Comparison of ENCODE assay signal across 8 cellular contexts in genomic region chr1:15741183-15741850, GRCh38. TPM values are rescaled to one million over a fixed set of nuclear protein-coding genes. Genes with fewer than 3 reads are reported as not detected.
DNase-seq lines count a peak whose midpoint lies in the region; ATAC-seq and TF ChIP-seq lines count a peak whose summit lies in the region.

No MANE protein-coding gene starts in this region.

- intact Hi-C loops in colonic mucosa (cut with DNase I) (no loop called here), lower lobe of right lung (cut with DNase I) (no loop called here)

- peak; percentile 82 for TF ChIP-seq CTCF in colonic mucosa (IDR thresholded peaks at IDR 0.05)
- peak; percentile 86 for TF ChIP-seq CTCF in lower lobe of right lung (IDR thresholded peaks at IDR 0.05)

- H3K4me3 ChIP-seq in colonic mucosa (no peak overlapping the region), lower lobe of right lung (no peak overlapping the region)

- ATAC-seq in HG02642 (IDR thresholded peaks at IDR 0.05; ENCODE audit: poor library complexity, unreplicated experiment): peak; percentile 58
- ATAC-seq in lower lobe of right lung: peak; percentile 89 to 90
- ATAC-seq in HG03025 (IDR thresholded peaks at IDR 0.05; ENCODE audit: low FRiP score, unreplicated experiment): no peak

- H3K27me3 ChIP-seq in colonic mucosa: no peaks in the 10 kb centered on the region
- no peaks in the 10 kb centered on the region for H3K27me3 ChIP-seq in lower lobe of right lung (ENCODE audit: low read depth)

- H3K27ac ChIP-seq in colonic mucosa: peak overlapping the region; percentile 50
- H3K27ac ChIP-seq in lower lobe of right lung: no peak overlapping the region

- no peaks in the 10 kb centered on the region for H3K4me1 ChIP-seq in colonic mucosa
- peaks cover 6% of the 10 kb centered on the region for H3K4me1 ChIP-seq in lower lobe of right lung

- no peaks in the 10 kb centered on the region for H3K9me3 ChIP-seq in colonic mucosa
- no peaks in the 10 kb centered on the region for H3K9me3 ChIP-seq in lower lobe of right lung

- H3K36me3 ChIP-seq in colonic mucosa (no peaks in the 10 kb centered on the region), lower lobe of right lung (no peaks in the 10 kb centered on the region)

- peak overlapping the region; percentile 48 to 85 for H3K9ac ChIP-seq in colonic mucosa (ENCODE audit: low read depth in 2 of 2, low read length in 2 of 2)

- peak; percentile 71 for DNase-seq in DMS 273 treated with DMSO at 0.1 percent for 48 hours (lab: John Stamatoyannopoulos, UW)
- peak; percentile 83 for DNase-seq in NCI-H345 treated with DMSO at 0.1 percent for 48 hours (lab: John Stamatoyannopoulos, UW; ENCODE audit: unreplicated experiment)
- peak; percentile 82 for DNase-seq in activated CD4-positive, alpha-beta T cell treated with anti-CD3 and anti-CD28 coated beads for 48 hours
- DNase-seq in colonic mucosa: peak; percentile 93
- DNase-seq in lower lobe of right lung: peak; percentile 88
- DNase-seq in stimulated activated CD4-positive, alpha-beta T cell treated with anti-CD3 and anti-CD28 coated beads, TNF-alpha, amount 100 ng/mL, for 48 hours (ENCODE audit: low read depth in 3 of 3): peak; percentile 49 to 66 (median 52)

RNA-seq across cellular contexts. Expression of gene TMEM82, which starts 1.0 kb away (rescaled TPM):
- total RNA-seq in colonic mucosa: 10 to 100 TPM; 11.5 to 17.0 TPM
- total RNA-seq in lower lobe of right lung: not detected

RNA-seq across cellular contexts. Expression of gene SLC25A34, which starts 5.3 kb away (rescaled TPM):
- total RNA-seq in colonic mucosa: 10 to 100 TPM in 1 of 2 donors, 1 to 10 TPM in 1; 3.2 to 16.0 TPM
- total RNA-seq in lower lobe of right lung: 3.5 TPM

RNA-seq across cellular contexts. Expression of gene FBLIM1, which starts 17.3 kb away (rescaled TPM):
- 100 to 1,000 TPM; 167 to 213 TPM for total RNA-seq in colonic mucosa
- 20.1 TPM for total RNA-seq in lower lobe of right lung

RNA-seq across cellular contexts. Expression of gene PLEKHM2, which starts 57.2 kb away (rescaled TPM):
- total RNA-seq in colonic mucosa: 10 to 100 TPM; 32.7 to 37.2 TPM
- 80.4 TPM for total RNA-seq in lower lobe of right lung

Comparison
In these comparisons a context has a peak if more than half of its experiments do, and no peak if none do; other contexts are left out.
1. RNA of gene TMEM82, which starts 1.0 kb away (total RNA-seq): 11.5 to 17.0 TPM in colonic mucosa; not detected in lower lobe of right lung (single experiment); every median in the first group is over 10 times any median in the second.
2. Peak in every context shown above with its lines, with median percentiles within 50 percentile points of each other: DNase-seq.